ENCODE assay signal across 1 cellular context in genomic region chr10:87342249-87342703, GRCh38.
TF ChIP-seq lines count a peak whose summit lies in the region.
"Not testable (repeated sequence)": the region's sequence is repeated elsewhere in the genome, so short reads cannot be mapped to it uniquely, and the experiment has no call there.

No MANE protein-coding gene starts in this region.

TF ChIP-seq in HepG2, 621 proteins besides CTCF, POLR2A, EP300 and RAD21 (continued from another document):
- 0 out of 2 replicates have a peak, but pooled peaks have one; percentile 10 for TF ChIP-seq ZFP91 (CRISPR knock-in tag; IDR thresholded peaks at IDR 0.05; ENCODE audit: borderline replicate concordance)
- TF ChIP-seq GATAD1 (CRISPR knock-in tag; IDR thresholded peaks at IDR 0.05) = peak; percentile 57; the same call in 1 of the 2 replicates
- peak; percentile 14; the same call in 1 of the 2 replicates for TF ChIP-seq UBTF (CRISPR knock-in tag; IDR thresholded peaks at IDR 0.05)
- TF ChIP-seq ZNF543 (CRISPR knock-in tag; IDR thresholded peaks at IDR 0.05) = peak; percentile 59; the same call in 1 of the 2 replicates
- peak; percentile 25; the same call in 1 of the 2 replicates for TF ChIP-seq ZBTB25 (CRISPR knock-in tag; IDR thresholded peaks at IDR 0.05)
- peak; percentile 72 for TF ChIP-seq RBFOX2 (IDR thresholded peaks at IDR 0.05; ENCODE audit: low read depth, low read length)
- peak; percentile 45; the same call in 1 of the 2 replicates for TF ChIP-seq KAT8 (CRISPR knock-in tag; IDR thresholded peaks at IDR 0.05)
- 0 out of 2 replicates have a peak, but pooled peaks have one; percentile 23 for TF ChIP-seq POGZ (CRISPR knock-in tag; IDR thresholded peaks at IDR 0.05)
- peak; percentile 60 for TF ChIP-seq NFYC (CRISPR knock-in tag; IDR thresholded peaks at IDR 0.05)
- TF ChIP-seq HOXA5 (CRISPR knock-in tag; IDR thresholded peaks at IDR 0.05) = 0 out of 2 replicates have a peak, but pooled peaks have one; percentile 2
- TF ChIP-seq ZFX (CRISPR knock-in tag; IDR thresholded peaks at IDR 0.05; ENCODE audit: low read depth) = 0 out of 2 replicates have a peak, but pooled peaks have one; percentile 4
- peak; percentile 98 for TF ChIP-seq ZNF574 (CRISPR knock-in tag; IDR thresholded peaks at IDR 0.05)
- TF ChIP-seq NFYB (CRISPR knock-in tag; IDR thresholded peaks at IDR 0.05) = peak; percentile 65; the same call in 1 of the 2 replicates
- peak; percentile 85 for TF ChIP-seq THAP11 (CRISPR knock-in tag; IDR thresholded peaks at IDR 0.05)
- 0 out of 2 replicates have a peak, but pooled peaks have one; percentile 14 for TF ChIP-seq ZSCAN9 (CRISPR knock-in tag; IDR thresholded peaks at IDR 0.05; ENCODE audit: borderline replicate concordance)
- TF ChIP-seq RAD51 (IDR thresholded peaks at IDR 0.05; ENCODE audit: borderline replicate concordance) = peak; percentile 20; the same call in 1 of the 2 replicates
- 0 out of 2 replicates have a peak, but pooled peaks have one; percentile 10 for TF ChIP-seq SP2 (CRISPR knock-in tag; IDR thresholded peaks at IDR 0.05)
- peak; percentile 56 for TF ChIP-seq POLR2G (IDR thresholded peaks at IDR 0.05; ENCODE audit: low read depth, low read length)
- not testable (repeated sequence) for TF ChIP-seq USF2 (IDR thresholded peaks at IDR 0.05; ENCODE audit: low read depth, low read length); GABPA (CRISPR knock-in tag; IDR thresholded peaks at IDR 0.05; ENCODE audit: low read depth)
- TF ChIP-seq USF2 (CRISPR knock-in tag; IDR thresholded peaks at IDR 0.05; ENCODE audit: borderline replicate concordance) = peak; percentile 83; the same call in 1 of the 2 replicates
- TF ChIP-seq YY1 (IDR thresholded peaks at IDR 0.05; ENCODE audit: insufficient read depth, insufficient replicate concordance, low read depth, low read length) = peak; percentile 26
- TF ChIP-seq HNRNPLL (IDR thresholded peaks at IDR 0.05; ENCODE audit: low read depth, low read length, poor library complexity, severe bottlenecking) = peak; percentile 23
- TF ChIP-seq MAX (IDR thresholded peaks at IDR 0.05) = peak; percentile 17; the same call in 1 of the 2 replicates
- peak; percentile 22; the same call in 1 of the 2 replicates for TF ChIP-seq GABPA (IDR thresholded peaks at IDR 0.05; ENCODE audit: low read depth, low read length)
- peak; percentile 36 for TF ChIP-seq TEAD3 (CRISPR knock-in tag; optimal IDR thresholded peaks at IDR 0.05; ENCODE audit: borderline replicate concordance)
